Comparison of ENCODE assay signal across 8 cellular contexts in the genomic region with DNA sequence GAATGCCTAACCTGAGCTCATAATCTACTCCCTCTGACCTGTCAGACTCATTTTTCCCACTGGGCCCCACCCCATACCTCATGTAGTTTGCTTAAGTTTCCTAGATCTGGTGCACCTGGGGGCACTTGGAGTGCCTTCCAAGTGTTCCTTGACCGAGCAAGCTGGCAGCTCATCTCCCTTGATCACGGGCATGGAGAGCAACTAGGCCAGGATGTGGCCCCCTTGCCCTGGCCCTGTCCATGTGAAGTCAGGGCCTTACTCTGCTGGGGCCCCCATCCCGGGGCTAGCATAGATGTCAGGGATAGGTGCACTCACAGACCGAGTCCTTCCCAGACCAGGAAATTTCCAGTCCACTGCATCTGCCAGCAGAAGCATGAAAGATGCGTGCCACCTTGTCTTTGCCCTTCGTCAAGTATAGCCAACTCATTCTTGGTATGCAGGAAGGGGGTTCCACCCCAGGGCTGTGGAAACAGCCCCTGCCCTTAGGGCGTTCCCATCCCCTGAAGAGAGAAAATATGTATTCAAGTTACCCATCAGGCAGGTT. TPM values are rescaled to one million over a fixed set of nuclear protein-coding genes. Genes with fewer than 3 reads are reported as not detected.
DNase-seq lines count a peak whose midpoint lies in the region; ATAC-seq, FAIRE-seq and TF ChIP-seq lines count a peak whose summit lies in the region.

No MANE protein-coding gene starts in this region.

- POLR2A ChIA-PET in activated CD4-positive, alpha-beta memory T cell treated with anti-CD3 and anti-CD28 coated beads for 36 hours (lab: Charles Lee), result interaction anchor here (0.8 to 5.9 kb wide), 15 partner anchors 9 to 117 kb away, joined by 3 to 101 read pairs (median 7); a partner anchor contains a TSS

- peak overlapping the region; percentile 93 for H3K4me3 Mint-ChIP-seq in activated CD4-positive, alpha-beta memory T cell treated with anti-CD3 and anti-CD28 coated beads for 36 hours

- CTCF ChIA-PET in activated CD4-positive, alpha-beta memory T cell treated with anti-CD3 and anti-CD28 coated beads for 36 hours (lab: Charles Lee), result interaction anchor here (0.6 to 4.3 kb wide), 18 partner anchors 9 to 93 kb away, joined by 3 to 37 read pairs (median 8); a partner anchor contains a TSS

- peak overlapping the region; percentile 66; the same call in 1 of the 2 replicates for H3K9ac ChIP-seq in ES-I3 (ENCODE audit: low read depth, low read length)

- intact Hi-C loops in activated CD4-positive, alpha-beta memory T cell treated with anti-CD3 and anti-CD28 coated beads for 36 hours (cut with micrococcal nuclease), result loop anchor here (1.0 kb wide), 3 partner anchors 15 to 85 kb away; no protein-coding TSS in a partner anchor
- intact Hi-C loops in pancreas (cut with DNase I), result no loop called here

- H3K36me3 ChIP-seq in ES-I3 (ENCODE audit: insufficient read depth, low read length) (no peaks in the 10 kb centered on the region), pancreas (no peaks in the 10 kb centered on the region)

- H3K4me1 ChIP-seq in ES-I3 (ENCODE audit: insufficient read depth, low read length) (no peaks in the 10 kb centered on the region; the same call in 1 of the 2 replicates), pancreas (peaks cover 13 to 50% (median 50%) of the 10 kb centered on the region in 3 donors)

- H3K9me3 ChIP-seq in ES-I3 (ENCODE audit: control insufficient read depth, insufficient read depth, low read length) (peaks cover 5% of the 10 kb centered on the region), pancreas (no peaks in the 10 kb centered on the region)

- H3K36me3 Mint-ChIP-seq in activated CD4-positive, alpha-beta memory T cell treated with anti-CD3 and anti-CD28 coated beads for 36 hours, result peaks cover 14% of the 10 kb centered on the region

- ATAC-seq in HG03064 (IDR thresholded peaks at IDR 0.05; ENCODE audit: low read depth, unreplicated experiment), result peak; percentile 11
- ATAC-seq in pancreas, result peak; percentile 11 to 49 (median 38)

- no peak for TF ChIP-seq CTCF in fibroblast of pulmonary artery (IDR thresholded peaks at IDR 0.05; ENCODE audit: low read length, missing control alignments)
- TF ChIP-seq CTCF in pancreas (IDR thresholded peaks at IDR 0.05), result no peak

- 5 to 8% methylated on average over 7 of the region's 7 CpGs for WGBS in pancreas, 2 donors

- H3K4me3 ChIP-seq in fibroblast of pulmonary artery (replicated peaks; ENCODE audit: low read depth, low read length), result peak overlapping the region; percentile 68
- peak overlapping the region; percentile 52 to 80 (median 66) for H3K4me3 ChIP-seq in pancreas

- H3K4me1 Mint-ChIP-seq in activated CD4-positive, alpha-beta memory T cell treated with anti-CD3 and anti-CD28 coated beads for 36 hours (ENCODE audit: low read depth), result peaks cover 62% of the 10 kb centered on the region

- DNase-seq in activated CD4-positive, alpha-beta memory T cell treated with anti-CD3 and anti-CD28 coated beads for 36 hours, result peak; percentile 60
- DNase-seq in fibroblast of pulmonary artery (ENCODE audit: low read depth) (no peak), pancreas (peak in 3 of 6 donors; percentile 31 to 50 (median 36)), cortex of kidney (lab: John Stamatoyannopoulos, UW) (no peak), NCI-H2196 (lab: John Stamatoyannopoulos, UW; ENCODE audit: unreplicated experiment) (no peak), NCI-H1105 treated with DMSO at 0.1 percent for 48 hours (lab: John Stamatoyannopoulos, UW) (no peak)

- H3K27ac ChIP-seq in pancreas, result peak overlapping the region; percentile 93 to 99 (median 96)

- no peaks in the 10 kb centered on the region for H3K27me3 ChIP-seq in pancreas

- no peaks in the 10 kb centered on the region for H3K27me3 Mint-ChIP-seq in activated CD4-positive, alpha-beta memory T cell treated with anti-CD3 and anti-CD28 coated beads for 36 hours

- H3K27ac Mint-ChIP-seq in activated CD4-positive, alpha-beta memory T cell treated with anti-CD3 and anti-CD28 coated beads for 36 hours, result peak overlapping the region; percentile 96

- FAIRE-seq in pancreas (lab: Jason Lieb, UNC), result no peak

- peaks cover 6% of the 10 kb centered on the region for H3K9me3 Mint-ChIP-seq in activated CD4-positive, alpha-beta memory T cell treated with anti-CD3 and anti-CD28 coated beads for 36 hours

RNA-seq across cellular contexts. Expression of a gene that starts 41.9 kb away (rescaled TPM):
- total RNA-seq in activated CD4-positive, alpha-beta memory T cell treated with anti-CD3 and anti-CD28 coated beads for 36 hours, result 1 to 10 TPM; 2.8 to 3.6 TPM
- 10 to 100 TPM in 2 of 6 donors, 1 to 10 TPM in 4; 5.5 to 13.1 (median 7.8) TPM for total RNA-seq in pancreas
- polyA plus RNA-seq in pancreas, result 10 to 100 TPM in 1 of 2 donors, 1 to 10 TPM in 1; 7.1 to 12.2 TPM
